Comparison of ENCODE assay signal across 3 cellular contexts in genomic region chr1:238649200-238649599, GRCh38.
TF ChIP-seq lines count a peak whose summit lies in the region.

No MANE protein-coding gene starts in this region.

TF ChIP-seq in SK-N-SH, 30 proteins besides CTCF, POLR2A, EP300 and RAD21:
- TF ChIP-seq YY1 (IDR thresholded peaks at IDR 0.05; ENCODE audit: low read depth) (no peak), NFIC (IDR thresholded peaks at IDR 0.05; ENCODE audit: borderline replicate concordance) (no peak), MXI1 (IDR thresholded peaks at IDR 0.05; ENCODE audit: low read depth, low read length) (no peak), EZH2phosphoT487 (IDR thresholded peaks at IDR 0.05; ENCODE audit: borderline replicate concordance, low read depth) (no peak), FOXJ3 (CRISPR knock-in tag; IDR thresholded peaks at IDR 0.05) (no peak), USF2 (IDR thresholded peaks at IDR 0.05; ENCODE audit: borderline replicate concordance, low read depth, low read length) (no peak)

TF ChIP-seq in SK-N-SH treated with all-trans-retinoic acid at 6 μM for 48 hours, 23 proteins besides CTCF, POLR2A, EP300 and RAD21 (continued from another document):
- no peak for TF ChIP-seq CSDC2 (CRISPR knock-in tag; IDR thresholded peaks at IDR 0.05)

TF ChIP-seq in H1, 55 proteins besides CTCF, POLR2A, EP300 and RAD21:
- TF ChIP-seq HDAC6 (IDR thresholded peaks at IDR 0.05; ENCODE audit: low read depth, low read length) = no peak
- no peak for TF ChIP-seq BACH1 (IDR thresholded peaks at IDR 0.05; ENCODE audit: low read length)
- no peak for TF ChIP-seq YY1 (IDR thresholded peaks at IDR 0.05; ENCODE audit: low read depth, low read length)
- no peak for TF ChIP-seq JUND (IDR thresholded peaks at IDR 0.05; ENCODE audit: low read length)
- TF ChIP-seq NANOG (IDR thresholded peaks at IDR 0.05; ENCODE audit: insufficient read depth, low read depth, low read length, poor library complexity, severe bottlenecking) = no peak
- TF ChIP-seq TAF1 (IDR thresholded peaks at IDR 0.05; ENCODE audit: low read depth, low read length) = no peak
- TF ChIP-seq RBBP5 (IDR thresholded peaks at IDR 0.05; ENCODE audit: borderline replicate concordance, low read depth, low read length) = no peak
- no peak for TF ChIP-seq GABPA (IDR thresholded peaks at IDR 0.05; ENCODE audit: borderline replicate concordance, insufficient read depth, low read length)
- no peak for TF ChIP-seq CHD7 (IDR thresholded peaks at IDR 0.05; ENCODE audit: insufficient replicate concordance, low read length)
- no peak for TF ChIP-seq MAFK (IDR thresholded peaks at IDR 0.05; ENCODE audit: low read depth, low read length)
